8 cellular contexts compared by ENCODE assay signal in the genomic region with DNA sequence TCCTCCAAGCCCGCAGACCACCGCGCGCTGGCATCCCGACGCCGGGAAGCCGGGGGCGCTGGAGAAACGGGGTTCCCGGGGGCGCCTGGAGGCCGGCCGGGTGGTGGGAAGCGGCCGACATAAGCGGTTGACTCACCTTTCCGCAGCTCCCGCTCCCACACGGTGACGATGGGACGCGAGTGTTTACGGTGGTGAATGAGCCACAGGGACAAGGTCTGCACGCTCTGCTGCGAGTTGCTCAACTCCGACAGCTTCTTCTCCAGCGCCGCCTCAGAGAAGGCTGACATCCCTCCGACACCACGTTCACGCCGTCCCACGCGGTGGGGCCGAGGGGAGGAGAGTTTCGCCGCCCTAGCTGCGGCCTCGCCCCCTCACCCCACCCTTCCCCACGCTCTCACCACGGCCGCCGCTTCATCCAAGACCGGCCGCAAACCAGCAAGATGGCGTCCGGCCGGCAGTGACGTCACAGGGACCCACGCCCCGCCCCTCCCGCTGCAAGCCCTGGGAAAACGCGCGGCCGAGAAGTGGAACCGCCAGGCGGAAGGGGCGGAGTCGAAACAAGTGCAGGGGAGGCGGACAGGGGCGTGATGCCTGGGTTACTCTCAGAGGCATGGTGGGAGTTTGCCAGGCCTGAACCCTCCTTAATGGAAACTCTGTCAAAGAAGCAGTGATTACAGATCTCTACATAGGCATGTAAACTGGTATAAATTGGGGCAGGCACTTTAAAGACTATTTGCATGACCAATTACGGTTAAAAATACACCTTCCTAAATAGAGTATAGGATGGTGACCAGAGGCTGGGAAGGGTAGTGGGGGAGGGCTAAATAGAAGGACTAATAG. TPM values are rescaled to one million over a fixed set of nuclear protein-coding genes. Genes with fewer than 3 reads are reported as not detected.
A peak's percentile ranks its signal among the peaks of the same experiment; 100 is the strongest.
DNase-seq lines count a peak whose midpoint lies in the region; ATAC-seq, FAIRE-seq and TF ChIP-seq lines count a peak whose summit lies in the region.

A gene with protein sequence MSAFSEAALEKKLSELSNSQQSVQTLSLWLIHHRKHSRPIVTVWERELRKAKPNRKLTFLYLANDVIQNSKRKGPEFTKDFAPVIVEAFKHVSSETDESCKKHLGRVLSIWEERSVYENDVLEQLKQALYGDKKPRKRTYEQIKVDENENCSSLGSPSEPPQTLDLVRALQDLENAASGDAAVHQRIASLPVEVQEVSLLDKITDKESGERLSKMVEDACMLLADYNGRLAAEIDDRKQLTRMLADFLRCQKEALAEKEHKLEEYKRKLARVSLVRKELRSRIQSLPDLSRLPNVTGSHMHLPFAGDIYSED (minus strand): TSS at position 442 of the 840 bp plus-strand sequence. CDS start 155 bp downstream, at position 287.

- DNase-seq in DMS79 (lab: John Stamatoyannopoulos, UW) (peak; percentile 95), RCC 7860 (ENCODE audit: low spot score) (peak; percentile 75), esophagus muscularis mucosa (ENCODE audit: extremely low spot score) (peak; percentile 99), myocyte (ENCODE audit: low read depth) (peak; percentile 96)
- peak; percentile 98 to 99 for DNase-seq in activated T-cell treated with anti-CD3 and anti-CD28 coated beads, Interleukin-2, amount 50 U/mL, for 72 hours
- DNase-seq in stimulated activated CD8-positive, alpha-beta memory T cell treated with anti-CD3 and anti-CD28 coated beads, Interleukin-7, amount 100 ng/mL, for 48 hours (ENCODE audit: extremely low read depth in 1 of 2, low read depth in 1 of 2): peak; percentile 95 to 97

- H3K27me3 ChIP-seq in esophagus muscularis mucosa: no peaks in the 10 kb centered on the region

- peaks cover 3 to 7% of the 10 kb centered on the region in 2 donors for H3K36me3 Mint-ChIP-seq in activated T-cell treated with anti-CD3 and anti-CD28 coated beads, Interleukin-2, amount 50 U/mL, for 72 hours (ENCODE audit: insufficient read depth in 2 of 2)

- H3K4me1 Mint-ChIP-seq in activated T-cell treated with anti-CD3 and anti-CD28 coated beads, Interleukin-2, amount 50 U/mL, for 72 hours (ENCODE audit: low read depth): peaks cover 37% of the 10 kb centered on the region

- peaks cover 8% of the 10 kb centered on the region for H3K27me3 Mint-ChIP-seq in activated T-cell treated with anti-CD3 and anti-CD28 coated beads, Interleukin-2, amount 50 U/mL, for 72 hours (ENCODE audit: low read depth)

- H3K36me3 ChIP-seq in KOPT-K1 (ENCODE audit: insufficient read depth, low read length): peaks cover 9% of the 10 kb centered on the region; the same call in 1 of the 2 replicates
- H3K36me3 ChIP-seq in esophagus muscularis mucosa: peaks cover 0 to 6% (median 3%) of the 10 kb centered on the region in 4 donors

- H3K9me3 ChIP-seq in KOPT-K1 (ENCODE audit: insufficient read depth, low read length, poor library complexity, severe bottlenecking) (no peaks in the 10 kb centered on the region), esophagus muscularis mucosa (no peaks in the 10 kb centered on the region)

- TF ChIP-seq EP300 in esophagus muscularis mucosa (IDR thresholded peaks at IDR 0.05): no peak

- H3K4me3 Mint-ChIP-seq in activated T-cell treated with anti-CD3 and anti-CD28 coated beads, Interleukin-2, amount 50 U/mL, for 72 hours: peak within 1 kb of the TSS; percentile 94 to 98

- ATAC-seq in GM21786 (IDR thresholded peaks at IDR 0.05; ENCODE audit: unreplicated experiment): peak; percentile 95
- peak; percentile 92 to 94 for ATAC-seq in activated T-cell treated with anti-CD3 and anti-CD28 coated beads, Interleukin-2, amount 50 U/mL, for 72 hours (replicated peaks in 1 of 2)

- peak; percentile 61 for FAIRE-seq in RCC 7860 (lab: Jason Lieb, UNC)

- no peaks in the 10 kb centered on the region for H3K9me3 Mint-ChIP-seq in activated T-cell treated with anti-CD3 and anti-CD28 coated beads, Interleukin-2, amount 50 U/mL, for 72 hours

- peak within 1 kb of the TSS; percentile 74 for H3K27ac ChIP-seq in KOPT-K1 (ENCODE audit: low read depth, low read length, poor library complexity, severe bottlenecking)
- peak within 1 kb of the TSS; percentile 87 to 94 (median 90) for H3K27ac ChIP-seq in esophagus muscularis mucosa (replicated peaks in 1 of 4)

- TF ChIP-seq POLR2A in esophagus muscularis mucosa (IDR thresholded peaks at IDR 0.05; ENCODE audit: low read depth): peak; percentile 39

- peak within 1 kb of the TSS; percentile 70 to 91 (median 74) for H3K4me3 ChIP-seq in esophagus muscularis mucosa

- TF ChIP-seq CTCF in esophagus muscularis mucosa (IDR thresholded peaks at IDR 0.05): no peak

- peak within 1 kb of the TSS; percentile 98 for H3K27ac Mint-ChIP-seq in activated T-cell treated with anti-CD3 and anti-CD28 coated beads, Interleukin-2, amount 50 U/mL, for 72 hours

- peaks cover 13 to 36% (median 22%) of the 10 kb centered on the region in 4 donors for H3K4me1 ChIP-seq in esophagus muscularis mucosa

- intact Hi-C loops in esophagus muscularis mucosa (cut with DNase I): loop anchor here (2.0 to 5.0 kb wide), 2 partner anchors 61 to 95 kb away; a partner anchor contains a TSS

- WGBS in esophagus muscularis mucosa: 2% methylated on average over 33 of the region's 64 CpGs

RNA-seq across cellular contexts. Expression of the gene that starts here (rescaled TPM):
- total RNA-seq in activated T-cell treated with anti-CD3 and anti-CD28 coated beads, Interleukin-2, amount 50 U/mL, for 72 hours: 10 to 100 TPM; 30.6 to 31.1 TPM
- total RNA-seq in esophagus muscularis mucosa (10 to 100 TPM; 62.9 to 86.8 (median 77.2) TPM), myocyte (65.7 and 69.1 TPM in 2 replicates)
- 26.7 TPM for polyA plus RNA-seq in myocyte (2012)

Comparison
In these comparisons a context has a peak if more than half of its experiments do, and no peak if none do; other contexts are left out.
1. Peak in every context shown above with its lines: DNase-seq, ATAC-seq, H3K4me3 ChIP-seq and H3K27ac ChIP-seq.